19 cellular contexts compared by ENCODE assay signal in genomic region chr6:33676416-33677152, GRCh38. TPM values are rescaled to one million over a fixed set of nuclear protein-coding genes. Genes with fewer than 3 reads are reported as not detected.
DNase-seq lines count a peak whose midpoint lies in the region; ATAC-seq and TF ChIP-seq lines count a peak whose summit lies in the region.
"Had no signal": no experiment of that assay in that cellular context is flagged by ENCODE, and none has a peak within 500 bp of the region (broad histone marks: within the 10 kb centered on the region; RNA-seq: fewer than 3 reads in every experiment).

No MANE protein-coding gene starts in this region.

- intact Hi-C loops in mammary epithelial cell (cut with micrococcal nuclease): no loop called here

- no peak for TF ChIP-seq CTCF in neural crest cell (conservative IDR thresholded peaks at IDR 0.05)
- TF ChIP-seq CTCF in mammary epithelial cell (conservative IDR thresholded peaks at IDR 0.05 in 1 of 2, IDR thresholded peaks at IDR 0.05 in 1 of 2; ENCODE audit: extremely low read depth in 1 of 2, insufficient read depth in 1 of 2, low read depth in 1 of 2, low read length in 2 of 2): no peak

- no peak overlapping the region for H3K4me2 ChIP-seq in mammary epithelial cell (ENCODE audit: insufficient read depth, low read depth, low read length)
- H3K4me2 ChIP-seq: PC-9 had no signal

- no peak for ATAC-seq in activated T-cell treated with anti-CD3 and anti-CD28 coated beads, Interleukin-2, amount 50 U/mL, for 72 hours (replicated peaks in 1 of 2)
- ATAC-seq in central memory CD8-positive, alpha-beta T cell (replicated peaks; ENCODE audit: extremely low read depth, poor library complexity, severe bottlenecking): no peak
- ATAC-seq in GM21825 (IDR thresholded peaks at IDR 0.05; ENCODE audit: unreplicated experiment): no peak

- no TSS peak for BruUV-seq in mammary epithelial cell (replicated peaks; lab: Mats Ljungman, UMichigan)

- H3K79me2 ChIP-seq in mammary epithelial cell (ENCODE audit: insufficient read depth, low read length): peaks cover 5% of the 10 kb centered on the region

- no peaks in the 10 kb centered on the region for H3K9me3 Mint-ChIP-seq in activated T-cell treated with anti-CD3 and anti-CD28 coated beads, Interleukin-2, amount 50 U/mL, for 24 hours
- H3K9me3 Mint-ChIP-seq in activated T-cell treated with anti-CD3 and anti-CD28 coated beads, Interleukin-2, amount 50 U/mL, for 72 hours: no peaks in the 10 kb centered on the region
- no peaks in the 10 kb centered on the region for H3K9me3 Mint-ChIP-seq in central memory CD8-positive, alpha-beta T cell
- no peaks in the 10 kb centered on the region for H3K9me3 Mint-ChIP-seq in neural crest cell
- H3K9me3 Mint-ChIP-seq: CD4-positive, CD25-positive, alpha-beta regulatory T cell had no signal

- dilution Hi-C loops in mammary epithelial cell (cut with HindIII; ENCODE audit: low sequenced_read_pairs): no loop called here

- no peaks in the 10 kb centered on the region for H3K4me1 Mint-ChIP-seq in activated T-cell treated with anti-CD3 and anti-CD28 coated beads, Interleukin-2, amount 50 U/mL, for 24 hours (ENCODE audit: low read depth)
- H3K4me1 Mint-ChIP-seq in activated T-cell treated with anti-CD3 and anti-CD28 coated beads, Interleukin-2, amount 50 U/mL, for 72 hours (ENCODE audit: low read depth): no peaks in the 10 kb centered on the region
- no peaks in the 10 kb centered on the region for H3K4me1 Mint-ChIP-seq in central memory CD8-positive, alpha-beta T cell
- H3K4me1 Mint-ChIP-seq in neural crest cell: peaks cover 7% of the 10 kb centered on the region

- no peak overlapping the region for H3K27ac ChIP-seq in mammary epithelial cell (ENCODE audit: insufficient read depth, low read depth, low read length)
- H3K27ac ChIP-seq: HL-60, PC-9, SK-N-MC had no signal

- peak overlapping the region; percentile 40 for H3K27ac Mint-ChIP-seq in activated T-cell treated with anti-CD3 and anti-CD28 coated beads, Interleukin-2, amount 50 U/mL, for 24 hours
- no peak overlapping the region for H3K27ac Mint-ChIP-seq in activated T-cell treated with anti-CD3 and anti-CD28 coated beads, Interleukin-2, amount 50 U/mL, for 72 hours
- H3K27ac Mint-ChIP-seq in central memory CD8-positive, alpha-beta T cell (ENCODE audit: low read depth): peak overlapping the region; percentile 33
- H3K27ac Mint-ChIP-seq in neural crest cell (ENCODE audit: unreplicated experiment): peak overlapping the region; percentile 57

- no peak for DNase-seq in activated T-cell treated with anti-CD3 and anti-CD28 coated beads, Interleukin-2, amount 50 U/mL, for 24 hours
- DNase-seq in activated T-cell treated with anti-CD3 and anti-CD28 coated beads, Interleukin-2, amount 50 U/mL, for 72 hours: no peak
- no peak for DNase-seq in central memory CD8-positive, alpha-beta T cell (ENCODE audit: low spot score in 2 of 2)
- no peak for DNase-seq in neural crest cell (ENCODE audit: low read depth, low spot score)
- DNase-seq in mammary epithelial cell: no peak
- DNase-seq in NCI-H146 (lab: John Stamatoyannopoulos, UW): no peak
- DNase-seq in activated naive CD4-positive, alpha-beta T cell treated with Interleukin-2 at 50 U/mL for 16 hours: no peak
- DNase-seq: CD4-positive, CD25-positive, alpha-beta regulatory T cell; DND-41; GDM1; GOT3; KG1; NCI-H1092 treated with DMSO at 0.1 percent for 48 hours; NCI-H1694 treated with DMSO at 0.1 percent for 48 hours; NCI-H69; PC-9 had no signal

- 88% methylated on average over 10 of the region's 16 CpGs for WGBS in mammary epithelial cell (ENCODE audit: low coverage, missing lambda C conversion rate)

- H3K4me3 ChIP-seq in mammary epithelial cell (replicated peaks in 1 of 3; ENCODE audit: insufficient read depth in 1 of 3, low read depth in 2 of 3, low read length in 3 of 3): no peak overlapping the region
- H3K4me3 ChIP-seq: PC-9, SK-N-MC had no signal

- no peaks in the 10 kb centered on the region for H3K27me3 ChIP-seq in mammary epithelial cell (ENCODE audit: insufficient read depth, low read length)

- CTCF ChIA-PET in mammary epithelial cell (lab: Charles Lee; ENCODE audit: low non-redundant PET): no interaction called here

- no peaks in the 10 kb centered on the region for H3K9me3 ChIP-seq in mammary epithelial cell (replicated peaks; ENCODE audit: insufficient read depth, low read length)

- no peak overlapping the region for H3K9ac ChIP-seq in mammary epithelial cell (ENCODE audit: insufficient read depth, low read length)

- peaks cover 5% of the 10 kb centered on the region for H3K4me1 ChIP-seq in mammary epithelial cell (ENCODE audit: insufficient read depth, low read length)

- H2AFZ ChIP-seq in mammary epithelial cell (ENCODE audit: low read depth, low read length): no peak overlapping the region
- H2AFZ ChIP-seq: PC-9 had no signal

- H3K27me3 Mint-ChIP-seq in activated T-cell treated with anti-CD3 and anti-CD28 coated beads, Interleukin-2, amount 50 U/mL, for 24 hours: no peaks in the 10 kb centered on the region
- no peaks in the 10 kb centered on the region for H3K27me3 Mint-ChIP-seq in activated T-cell treated with anti-CD3 and anti-CD28 coated beads, Interleukin-2, amount 50 U/mL, for 72 hours (ENCODE audit: low read depth)
- no peaks in the 10 kb centered on the region for H3K27me3 Mint-ChIP-seq in central memory CD8-positive, alpha-beta T cell
- H3K27me3 Mint-ChIP-seq in neural crest cell (ENCODE audit: low read depth): no peaks in the 10 kb centered on the region
- H3K27me3 Mint-ChIP-seq: CD4-positive, CD25-positive, alpha-beta regulatory T cell had no signal

- no peaks in the 10 kb centered on the region for H4K20me1 ChIP-seq in mammary epithelial cell (ENCODE audit: insufficient read depth, low read length)

- H3K4me3 Mint-ChIP-seq in activated T-cell treated with anti-CD3 and anti-CD28 coated beads, Interleukin-2, amount 50 U/mL, for 24 hours: no peak overlapping the region
- no peak overlapping the region for H3K4me3 Mint-ChIP-seq in activated T-cell treated with anti-CD3 and anti-CD28 coated beads, Interleukin-2, amount 50 U/mL, for 72 hours
- H3K4me3 Mint-ChIP-seq in central memory CD8-positive, alpha-beta T cell: no peak overlapping the region
- H3K4me3 Mint-ChIP-seq in neural crest cell: no peak overlapping the region
- H3K4me3 Mint-ChIP-seq: CD4-positive, CD25-positive, alpha-beta regulatory T cell had no signal

- in situ Hi-C loops in mammary epithelial cell (cut with MboI; ENCODE audit: low sequenced_read_pairs in 2 of 2): loop anchor here in 1 of 2 donors (10.0 kb wide), 1 partner anchor 92 kb away; the partner anchor contains the start of gene BAK1

- peaks cover 96% of the 10 kb centered on the region for H3K36me3 Mint-ChIP-seq in activated T-cell treated with anti-CD3 and anti-CD28 coated beads, Interleukin-2, amount 50 U/mL, for 24 hours (ENCODE audit: low read depth)
- H3K36me3 Mint-ChIP-seq in activated T-cell treated with anti-CD3 and anti-CD28 coated beads, Interleukin-2, amount 50 U/mL, for 72 hours (ENCODE audit: insufficient read depth in 2 of 2): peaks cover 9 to 14% of the 10 kb centered on the region in 2 donors
- peaks cover 31% of the 10 kb centered on the region for H3K36me3 Mint-ChIP-seq in central memory CD8-positive, alpha-beta T cell (ENCODE audit: insufficient read depth)
- H3K36me3 Mint-ChIP-seq in neural crest cell (ENCODE audit: low read depth): peaks cover 3% of the 10 kb centered on the region

- H3K36me3 ChIP-seq in mammary epithelial cell (ENCODE audit: insufficient read depth, low read length): peaks cover 47% of the 10 kb centered on the region

RNA-seq across cellular contexts. Expression of gene UQCC2, which starts 34.9 kb away (rescaled TPM):
- total RNA-seq in activated T-cell treated with anti-CD3 and anti-CD28 coated beads, Interleukin-2, amount 50 U/mL, for 72 hours: 10 to 100 TPM; 50.6 to 59.9 TPM
- 114 and 116 TPM in 2 replicates for total RNA-seq in neural crest cell
- total RNA-seq in mammary epithelial cell: 10 to 100 TPM; 12.3 to 65.2 TPM
- polyA plus RNA-seq in mammary epithelial cell: 46.7 TPM
- polyA minus RNA-seq in mammary epithelial cell: 28.2 TPM

RNA-seq across cellular contexts. Expression of gene ITPR3, which starts 55.5 kb away (rescaled TPM):
- total RNA-seq in activated T-cell treated with anti-CD3 and anti-CD28 coated beads, Interleukin-2, amount 50 U/mL, for 72 hours: 10 to 100 TPM; 49.9 to 52.5 TPM
- total RNA-seq in neural crest cell: 16.0 TPM in 2 replicates
- total RNA-seq in mammary epithelial cell: 100 to 1,000 TPM; 125 to 155 TPM
- 106 TPM for polyA plus RNA-seq in mammary epithelial cell
- polyA minus RNA-seq in mammary epithelial cell: 270 TPM
